In genomic region chr12:107179883-107180282, GRCh38 we compare ENCODE assay signal across 23 cellular contexts.
DNase-seq lines count a peak whose midpoint lies in the region; ATAC-seq, FAIRE-seq and TF ChIP-seq lines count a peak whose summit lies in the region.
"Had no signal": no experiment of that assay in that cellular context is flagged by ENCODE, and none has a peak within 500 bp of the region (broad histone marks: within the 10 kb centered on the region; RNA-seq: fewer than 3 reads in every experiment).

No MANE protein-coding gene starts in this region.

- no peaks in the 10 kb centered on the region for H3K36me3 ChIP-seq in keratinocyte (ENCODE audit: control insufficient read depth in 2 of 2, extremely low read depth in 1 of 2, insufficient read depth in 2 of 2, low read length in 2 of 2)
- H3K36me3 ChIP-seq: BLaER1, SJCRH30 had no signal

- H3K9me1 ChIP-seq in keratinocyte (ENCODE audit: control insufficient read depth, extremely low read depth, insufficient read depth, low read length) = no peaks in the 10 kb centered on the region

- no peak overlapping the region for H3K9ac ChIP-seq in keratinocyte (ENCODE audit: control insufficient read depth, extremely low read depth, insufficient read depth, low read length)
- H3K9ac ChIP-seq: BLaER1 had no signal

- no peaks in the 10 kb centered on the region for H3K9me3 Mint-ChIP-seq in activated naive CD8-positive, alpha-beta T cell (ENCODE audit: low read depth)
- no peaks in the 10 kb centered on the region for H3K9me3 Mint-ChIP-seq in activated naive CD8-positive, alpha-beta T cell treated with anti-CD3 and anti-CD28 coated beads for 36 hours
- no peaks in the 10 kb centered on the region for H3K9me3 Mint-ChIP-seq in activated naive CD8-positive, alpha-beta T cell treated with anti-CD3 and anti-CD28 coated beads, Interleukin-2, amount 50 U/mL, for 24 hours
- H3K9me3 Mint-ChIP-seq in activated T-cell treated with anti-CD3 and anti-CD28 coated beads, Interleukin-2, amount 50 U/mL, for 72 hours = no peaks in the 10 kb centered on the region
- H3K9me3 Mint-ChIP-seq: CD8-positive, alpha-beta T cell had no signal

- no peak overlapping the region for H2AFZ ChIP-seq in keratinocyte (ENCODE audit: control insufficient read depth, low read length)
- H2AFZ ChIP-seq: GM23338 had no signal

- ATAC-seq in activated naive CD8-positive, alpha-beta T cell treated with anti-CD3 and anti-CD28 coated beads, Interleukin-2, amount 50 U/mL, for 24 hours = peak; percentile 65
- no peak for ATAC-seq in activated T-cell treated with anti-CD3 and anti-CD28 coated beads, Interleukin-2, amount 50 U/mL, for 72 hours (replicated peaks in 1 of 2)
- ATAC-seq: CD8-positive, alpha-beta T cell; GM23338; PC-3 had no signal

- no peak for DNase-seq in activated naive CD8-positive, alpha-beta T cell treated with anti-CD3 and anti-CD28 coated beads for 36 hours
- DNase-seq in activated naive CD8-positive, alpha-beta T cell treated with anti-CD3 and anti-CD28 coated beads, Interleukin-2, amount 50 U/mL, for 24 hours = no peak
- no peak for DNase-seq in keratinocyte (ENCODE audit: low read depth, low spot score)
- no peak for DNase-seq in activated T-cell treated with anti-CD3 and anti-CD28 coated beads, Interleukin-2, amount 50 U/mL, for 72 hours
- no peak for DNase-seq in SKM-1 (lab: John Stamatoyannopoulos, UW; ENCODE audit: unreplicated experiment)
- DNase-seq in kidney glomerular epithelial cell (lab: John Stamatoyannopoulos, UW) = no peak
- no peak for DNase-seq in NCI-H82 (lab: John Stamatoyannopoulos, UW)
- DNase-seq: 8988T; CD8-positive, alpha-beta T cell; DMS79; GDM1; MV-4-11; NCI-H1417 treated with DMSO at 0.1 percent for 48 hours; NCI-H1930; NCI-H2171 treated with DMSO at 0.1 percent for 48 hours; NCI-H774; PC-3 had no signal

- H3K79me2 ChIP-seq in keratinocyte (ENCODE audit: control insufficient read depth, insufficient read depth, low read length) = no peaks in the 10 kb centered on the region

- H3K4me2 ChIP-seq in keratinocyte (ENCODE audit: control insufficient read depth, extremely low read depth, insufficient read depth, low read depth, low read length) = no peak overlapping the region
- H3K4me2 ChIP-seq: BLaER1, GM23338 had no signal

- TF ChIP-seq CTCF in keratinocyte (optimal IDR thresholded peaks at IDR 0.05 in 1 of 3, IDR thresholded peaks at IDR 0.05 in 1 of 3, conservative IDR thresholded peaks at IDR 0.05 in 1 of 3; ENCODE audit: extremely low read depth in 1 of 3, insufficient read depth in 2 of 3, low read length in 3 of 3) = no peak

- H3K4me3 Mint-ChIP-seq in activated naive CD8-positive, alpha-beta T cell = peak overlapping the region; percentile 21
- no peak overlapping the region for H3K4me3 Mint-ChIP-seq in activated naive CD8-positive, alpha-beta T cell treated with anti-CD3 and anti-CD28 coated beads for 36 hours
- no peak overlapping the region for H3K4me3 Mint-ChIP-seq in activated naive CD8-positive, alpha-beta T cell treated with anti-CD3 and anti-CD28 coated beads, Interleukin-2, amount 50 U/mL, for 24 hours
- H3K4me3 Mint-ChIP-seq in activated T-cell treated with anti-CD3 and anti-CD28 coated beads, Interleukin-2, amount 50 U/mL, for 72 hours = no peak overlapping the region
- H3K4me3 Mint-ChIP-seq: CD8-positive, alpha-beta T cell; GM23338 had no signal

- H3K4me1 ChIP-seq in keratinocyte (ENCODE audit: control insufficient read depth, extremely low read depth, insufficient read depth, low read length) = no peaks in the 10 kb centered on the region
- H3K4me1 ChIP-seq: SJCRH30 had no signal

- peak; percentile 29 for FAIRE-seq in keratinocyte (lab: Jason Lieb, UNC)
- FAIRE-seq: GM12891, GM18507 had no signal

- H3K4me3 ChIP-seq in keratinocyte (ENCODE audit: control insufficient read depth in 2 of 3, extremely low read depth in 1 of 3, insufficient read depth in 2 of 3, low read depth in 1 of 3, low read length in 3 of 3) = no peak overlapping the region
- H3K4me3 ChIP-seq: BLaER1, GM23338, SJCRH30 had no signal

- no peaks in the 10 kb centered on the region for H3K27me3 Mint-ChIP-seq in activated naive CD8-positive, alpha-beta T cell
- peaks cover 3% of the 10 kb centered on the region for H3K27me3 Mint-ChIP-seq in activated naive CD8-positive, alpha-beta T cell treated with anti-CD3 and anti-CD28 coated beads for 36 hours
- no peaks in the 10 kb centered on the region for H3K27me3 Mint-ChIP-seq in activated naive CD8-positive, alpha-beta T cell treated with anti-CD3 and anti-CD28 coated beads, Interleukin-2, amount 50 U/mL, for 24 hours
- peaks cover 11% of the 10 kb centered on the region for H3K27me3 Mint-ChIP-seq in activated T-cell treated with anti-CD3 and anti-CD28 coated beads, Interleukin-2, amount 50 U/mL, for 72 hours (ENCODE audit: low read depth)

- no peak overlapping the region for H3K27ac ChIP-seq in keratinocyte (ENCODE audit: control insufficient read depth, insufficient read depth, low read length)
- H3K27ac ChIP-seq: BLaER1, SJCRH30 had no signal

- H3K4me1 Mint-ChIP-seq in activated naive CD8-positive, alpha-beta T cell (ENCODE audit: low read depth) = peaks cover 21% of the 10 kb centered on the region
- H3K4me1 Mint-ChIP-seq in activated naive CD8-positive, alpha-beta T cell treated with anti-CD3 and anti-CD28 coated beads for 36 hours = peaks cover 13% of the 10 kb centered on the region
- peaks cover 16% of the 10 kb centered on the region for H3K4me1 Mint-ChIP-seq in activated naive CD8-positive, alpha-beta T cell treated with anti-CD3 and anti-CD28 coated beads, Interleukin-2, amount 50 U/mL, for 24 hours
- peaks cover 14% of the 10 kb centered on the region for H3K4me1 Mint-ChIP-seq in activated T-cell treated with anti-CD3 and anti-CD28 coated beads, Interleukin-2, amount 50 U/mL, for 72 hours (ENCODE audit: low read depth)

- no peaks in the 10 kb centered on the region for H4K20me1 ChIP-seq in keratinocyte (ENCODE audit: control insufficient read depth, extremely low read depth, insufficient read depth, low read length)
- H4K20me1 ChIP-seq: BLaER1 had no signal

- dilution Hi-C loops in keratinocyte (cut with MboI; ENCODE audit: extremely low pct_ligation_motif_present, low sequenced_read_pairs) = no loop called here

- peaks cover 3% of the 10 kb centered on the region for H3K36me3 Mint-ChIP-seq in activated naive CD8-positive, alpha-beta T cell
- H3K36me3 Mint-ChIP-seq in activated naive CD8-positive, alpha-beta T cell treated with anti-CD3 and anti-CD28 coated beads for 36 hours = no peaks in the 10 kb centered on the region
- H3K36me3 Mint-ChIP-seq in activated naive CD8-positive, alpha-beta T cell treated with anti-CD3 and anti-CD28 coated beads, Interleukin-2, amount 50 U/mL, for 24 hours (ENCODE audit: low read depth) = no peaks in the 10 kb centered on the region
- no peaks in the 10 kb centered on the region for H3K36me3 Mint-ChIP-seq in activated T-cell treated with anti-CD3 and anti-CD28 coated beads, Interleukin-2, amount 50 U/mL, for 72 hours (ENCODE audit: insufficient read depth in 2 of 2)
- H3K36me3 Mint-ChIP-seq: CD8-positive, alpha-beta T cell had no signal

- no peaks in the 10 kb centered on the region for H3K9me3 ChIP-seq in keratinocyte (ENCODE audit: control insufficient read depth, low read depth, low read length)
- H3K9me3 ChIP-seq: BLaER1, SJCRH30 had no signal

- H3K27me3 ChIP-seq in keratinocyte (ENCODE audit: control insufficient read depth, extremely low read depth, insufficient read depth, low read length) = no peaks in the 10 kb centered on the region
- H3K27me3 ChIP-seq: BLaER1, SJCRH30 had no signal

- H3K27ac Mint-ChIP-seq in activated naive CD8-positive, alpha-beta T cell = no peak overlapping the region
- no peak overlapping the region for H3K27ac Mint-ChIP-seq in activated naive CD8-positive, alpha-beta T cell treated with anti-CD3 and anti-CD28 coated beads for 36 hours
- H3K27ac Mint-ChIP-seq in activated naive CD8-positive, alpha-beta T cell treated with anti-CD3 and anti-CD28 coated beads, Interleukin-2, amount 50 U/mL, for 24 hours = no peak overlapping the region
- no peak overlapping the region for H3K27ac Mint-ChIP-seq in activated T-cell treated with anti-CD3 and anti-CD28 coated beads, Interleukin-2, amount 50 U/mL, for 72 hours
- H3K27ac Mint-ChIP-seq: CD8-positive, alpha-beta T cell; GM23338 had no signal
